Comparison of ENCODE assay signal across 8 cellular contexts in genomic region chr2:200405599-200406298, GRCh38.
DNase-seq lines count a peak whose midpoint lies in the region; ATAC-seq and TF ChIP-seq lines count a peak whose summit lies in the region.

No MANE protein-coding gene starts in this region.

- peak; percentile 97 for ATAC-seq in stimulated activated naive CD8-positive, alpha-beta T cell treated with anti-CD3 and anti-CD28 coated beads, Interleukin-15, Interleukin-2, amounts not matched to agents 100 U/mL and 50 U/mL, for 24 hours

- H3K9me3 Mint-ChIP-seq in activated naive CD4-positive, alpha-beta T cell treated with anti-CD3 and anti-CD28 coated beads for 36 hours, result no peaks in the 10 kb centered on the region
- no peaks in the 10 kb centered on the region for H3K9me3 Mint-ChIP-seq in activated naive CD4-positive, alpha-beta T cell treated with anti-CD3 and anti-CD28 coated beads, Interleukin-2, amount 10 ng/mL, durations not matched to agents 7 days and 5 days
- no peaks in the 10 kb centered on the region for H3K9me3 Mint-ChIP-seq in activated CD4-positive, alpha-beta memory T cell treated with anti-CD3 and anti-CD28 coated beads for 36 hours

- H3K27ac ChIP-seq in cardiac muscle cell, result peak overlapping the region; percentile 12

- H3K9me3 ChIP-seq in cardiac muscle cell (ENCODE audit: low read depth), result no peaks in the 10 kb centered on the region

- peaks cover 8% of the 10 kb centered on the region for H3K4me1 ChIP-seq in cardiac muscle cell (ENCODE audit: low read depth)

- CTCF ChIA-PET in activated naive CD4-positive, alpha-beta T cell treated with anti-CD3 and anti-CD28 coated beads for 36 hours (lab: Charles Lee), result interaction anchor here (0.6 to 1.9 kb wide), 3 partner anchors 32 to 334 kb away, joined by 3 to 5 read pairs (median 5); no protein-coding TSS in a partner anchor
- CTCF ChIA-PET in activated naive CD4-positive, alpha-beta T cell treated with anti-CD3 and anti-CD28 coated beads, Interleukin-2, amount 10 ng/mL, durations not matched to agents 7 days and 5 days (lab: Charles Lee), result interaction anchor here (0.8 to 1.3 kb wide), 2 partner anchors 9 to 10 kb away, joined by 3 to 4 read pairs; no protein-coding TSS in a partner anchor
- CTCF ChIA-PET in activated CD4-positive, alpha-beta memory T cell treated with anti-CD3 and anti-CD28 coated beads for 36 hours (lab: Charles Lee), result interaction anchor here (0.6 to 1.5 kb wide), 2 partner anchors 75 to 104 kb away, joined by 3 read pairs; partner anchors contain the start of gene KCTD18

- no peaks in the 10 kb centered on the region for H3K27me3 Mint-ChIP-seq in activated naive CD4-positive, alpha-beta T cell treated with anti-CD3 and anti-CD28 coated beads for 36 hours (ENCODE audit: low read depth)
- H3K27me3 Mint-ChIP-seq in activated naive CD4-positive, alpha-beta T cell treated with anti-CD3 and anti-CD28 coated beads, Interleukin-2, amount 10 ng/mL, durations not matched to agents 7 days and 5 days, result no peaks in the 10 kb centered on the region
- no peaks in the 10 kb centered on the region for H3K27me3 Mint-ChIP-seq in activated CD4-positive, alpha-beta memory T cell treated with anti-CD3 and anti-CD28 coated beads for 36 hours

- no peak overlapping the region for H3K4me3 ChIP-seq in LNCaP clone FGC (ENCODE audit: low read depth, low read length)
- H3K4me3 ChIP-seq in cardiac muscle cell, result no peak overlapping the region

- peak overlapping the region; percentile 59 for H3K27ac Mint-ChIP-seq in activated naive CD4-positive, alpha-beta T cell treated with anti-CD3 and anti-CD28 coated beads for 36 hours
- no peak overlapping the region for H3K27ac Mint-ChIP-seq in activated naive CD4-positive, alpha-beta T cell treated with anti-CD3 and anti-CD28 coated beads, Interleukin-2, amount 10 ng/mL, durations not matched to agents 7 days and 5 days
- peak overlapping the region; percentile 43 for H3K27ac Mint-ChIP-seq in activated CD4-positive, alpha-beta memory T cell treated with anti-CD3 and anti-CD28 coated beads for 36 hours

- no peak overlapping the region for H3K4me3 Mint-ChIP-seq in activated naive CD4-positive, alpha-beta T cell treated with anti-CD3 and anti-CD28 coated beads for 36 hours
- H3K4me3 Mint-ChIP-seq in activated naive CD4-positive, alpha-beta T cell treated with anti-CD3 and anti-CD28 coated beads, Interleukin-2, amount 10 ng/mL, durations not matched to agents 7 days and 5 days, result no peak overlapping the region
- no peak overlapping the region for H3K4me3 Mint-ChIP-seq in activated CD4-positive, alpha-beta memory T cell treated with anti-CD3 and anti-CD28 coated beads for 36 hours

- H3K4me1 Mint-ChIP-seq in activated naive CD4-positive, alpha-beta T cell treated with anti-CD3 and anti-CD28 coated beads for 36 hours (ENCODE audit: low read depth), result peaks cover 29% of the 10 kb centered on the region
- H3K4me1 Mint-ChIP-seq in activated naive CD4-positive, alpha-beta T cell treated with anti-CD3 and anti-CD28 coated beads, Interleukin-2, amount 10 ng/mL, durations not matched to agents 7 days and 5 days, result peaks cover 24% of the 10 kb centered on the region
- peaks cover 33% of the 10 kb centered on the region for H3K4me1 Mint-ChIP-seq in activated CD4-positive, alpha-beta memory T cell treated with anti-CD3 and anti-CD28 coated beads for 36 hours (ENCODE audit: low read depth)

- H3K36me3 Mint-ChIP-seq in activated naive CD4-positive, alpha-beta T cell treated with anti-CD3 and anti-CD28 coated beads for 36 hours (ENCODE audit: low read depth), result no peaks in the 10 kb centered on the region
- no peaks in the 10 kb centered on the region for H3K36me3 Mint-ChIP-seq in activated naive CD4-positive, alpha-beta T cell treated with anti-CD3 and anti-CD28 coated beads, Interleukin-2, amount 10 ng/mL, durations not matched to agents 7 days and 5 days
- H3K36me3 Mint-ChIP-seq in activated CD4-positive, alpha-beta memory T cell treated with anti-CD3 and anti-CD28 coated beads for 36 hours, result no peaks in the 10 kb centered on the region

- intact Hi-C loops in activated naive CD4-positive, alpha-beta T cell treated with anti-CD3 and anti-CD28 coated beads for 36 hours (cut with micrococcal nuclease), result loop anchor here (1.0 kb wide), 6 partner anchors 22 to 427 kb away; no protein-coding TSS in a partner anchor
- intact Hi-C loops in activated CD4-positive, alpha-beta memory T cell treated with anti-CD3 and anti-CD28 coated beads for 36 hours (cut with micrococcal nuclease), result loop anchor here (1.0 to 5.0 kb wide), 3 partner anchors 31 to 98 kb away; partner anchors contain the start of gene SPATS2L

- no peaks in the 10 kb centered on the region for H3K27me3 ChIP-seq in cardiac muscle cell

- TF ChIP-seq CTCF in LNCaP clone FGC (IDR thresholded peaks at IDR 0.05; ENCODE audit: control insufficient read depth, extremely low read depth, insufficient read depth) (no peak), cardiac muscle cell (IDR thresholded peaks at IDR 0.05; ENCODE audit: low read depth, low read length) (no peak)

- no peak for DNase-seq in activated naive CD4-positive, alpha-beta T cell treated with anti-CD3 and anti-CD28 coated beads for 36 hours
- no peak for DNase-seq in activated naive CD4-positive, alpha-beta T cell treated with anti-CD3 and anti-CD28 coated beads, Interleukin-2, amount 10 ng/mL, durations not matched to agents 7 days and 5 days
- DNase-seq in LNCaP clone FGC (ENCODE audit: low read depth) (peak; percentile 57), cardiac muscle cell (ENCODE audit: low read depth in 1 of 2, low spot score in 1 of 2) (peak in 1 of 2 donors; percentile 86), SKM-1 treated with dmso at 0.1 percent for 144 hours (lab: John Stamatoyannopoulos, UW; ENCODE audit: unreplicated experiment) (no peak)
- no peak for DNase-seq in activated CD4-positive, alpha-beta memory T cell treated with anti-CD3 and anti-CD28 coated beads for 36 hours
- no peak for DNase-seq in stimulated activated naive CD8-positive, alpha-beta T cell treated with anti-CD3 and anti-CD28 coated beads, Interleukin-15, Interleukin-2, amounts not matched to agents 100 U/mL and 50 U/mL, for 24 hours
- DNase-seq in stimulated activated CD4-positive, alpha-beta T cell treated with anti-CD3 and anti-CD28 coated beads, Interleukin-12 subunit alpha, Interleukin-12 subunit beta, amount 100 ng/mL, for 4 hours, result no peak

- POLR2A ChIA-PET in activated CD4-positive, alpha-beta memory T cell treated with anti-CD3 and anti-CD28 coated beads for 36 hours (lab: Charles Lee), result interaction anchor here (0.6 to 0.8 kb wide), 3 partner anchors 23 to 442 kb away, joined by 3 to 5 read pairs (median 4); no protein-coding TSS in a partner anchor

- H3K36me3 ChIP-seq in cardiac muscle cell, result no peaks in the 10 kb centered on the region
